Comparison of ENCODE assay signal across 1 cellular context in the genomic region with DNA sequence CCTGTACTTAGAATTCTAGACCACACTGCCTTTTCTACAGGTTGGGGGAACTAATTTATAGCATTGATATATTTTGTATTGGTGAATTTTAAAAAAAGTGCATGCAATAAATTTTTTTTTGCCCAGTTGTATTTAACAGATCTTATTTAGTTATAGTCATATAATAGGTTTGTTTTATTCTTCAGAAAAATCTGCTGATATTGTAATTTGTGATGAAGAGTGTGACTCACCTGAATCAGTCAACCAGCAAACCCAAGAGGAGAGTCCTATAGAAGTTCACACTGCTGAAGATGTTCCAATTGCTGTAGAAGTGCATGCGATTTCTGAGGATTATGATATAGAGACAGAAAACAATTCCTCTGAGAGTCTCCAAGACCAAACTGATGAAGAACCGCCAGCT.
A peak's percentile ranks its signal among the peaks of the same experiment; 100 is the strongest.
TF ChIP-seq lines count a peak whose summit lies in the region.

No MANE protein-coding gene starts in this region.

TF ChIP-seq in IMR-90, 13 proteins besides CTCF, POLR2A, EP300 and RAD21:
- TF ChIP-seq RFX5 (IDR thresholded peaks at IDR 0.05; ENCODE audit: low read depth, low read length), result no peak
- peak; percentile 50 for TF ChIP-seq MAFK (IDR thresholded peaks at IDR 0.05; ENCODE audit: low read depth, low read length)
